In the genomic region with DNA sequence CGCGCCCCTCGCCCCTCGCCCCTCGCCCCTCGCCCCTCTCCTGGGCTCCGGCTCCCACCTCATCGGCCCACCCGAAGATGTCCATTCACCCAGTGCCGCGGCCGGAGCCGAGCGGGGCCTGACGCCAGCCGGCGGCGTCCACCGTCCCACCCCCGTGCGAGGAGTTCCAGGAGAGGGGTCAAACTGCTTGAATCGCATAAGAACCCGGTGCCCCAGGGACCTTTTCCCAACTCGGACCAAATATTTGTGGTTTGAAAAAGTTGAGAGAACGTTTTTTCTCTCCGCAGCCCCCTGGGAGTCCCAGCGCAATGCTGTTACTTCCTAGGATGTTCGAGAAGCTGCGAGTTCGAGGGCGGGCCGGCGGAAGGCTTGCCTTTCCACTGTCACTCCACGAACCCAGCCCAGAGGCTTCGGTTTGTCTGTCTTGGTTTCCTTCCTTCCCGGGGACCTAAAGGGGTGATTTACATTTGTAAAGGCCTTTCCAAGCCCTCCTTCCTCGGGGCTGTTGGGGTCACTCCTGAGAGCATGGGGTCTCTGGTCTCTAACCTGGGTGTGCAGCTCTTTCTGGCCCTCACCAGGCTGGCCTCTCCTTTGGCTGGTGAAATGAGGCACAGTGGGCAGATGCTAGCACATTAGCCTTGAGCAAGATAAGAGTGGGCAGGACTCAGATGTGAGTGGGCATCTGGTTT, we compare ENCODE assay signal across 9 cellular contexts. TPM values are rescaled to one million over a fixed set of nuclear protein-coding genes. Genes with fewer than 3 reads are reported as not detected.
DNase-seq lines count a peak whose midpoint lies in the region; TF ChIP-seq lines count a peak whose summit lies in the region.
"Had no signal": no experiment of that assay in that cellular context is flagged by ENCODE, and none has a peak within 500 bp of the region (broad histone marks: within the 10 kb centered on the region; RNA-seq: fewer than 3 reads in every experiment).

No MANE protein-coding gene starts in this region.

- intact Hi-C loops in activated CD4-positive, alpha-beta memory T cell treated with anti-CD3 and anti-CD28 coated beads for 36 hours (cut with micrococcal nuclease) = no loop called here

- H3K27me3 ChIP-seq in neural progenitor cell = peaks cover 95% of the 10 kb centered on the region
- H3K27me3 ChIP-seq in SK-N-SH (ENCODE audit: insufficient read depth) = no peaks in the 10 kb centered on the region
- H3K27me3 ChIP-seq in WERI-Rb-1 (ENCODE audit: insufficient read depth, low read depth, severe bottlenecking) = no peaks in the 10 kb centered on the region

- no peak for TF ChIP-seq CTCF in AG10803 (conservative IDR thresholded peaks at IDR 0.05; ENCODE audit: low read length)
- TF ChIP-seq CTCF in neural progenitor cell (IDR thresholded peaks at IDR 0.05) = no peak
- TF ChIP-seq CTCF in SK-N-SH (IDR thresholded peaks at IDR 0.05) = no peak
- TF ChIP-seq CTCF in WERI-Rb-1 (IDR thresholded peaks at IDR 0.05; ENCODE audit: low read depth, low read length) = no peak

- H3K4me3 Mint-ChIP-seq in activated CD4-positive, alpha-beta memory T cell treated with anti-CD3 and anti-CD28 coated beads for 36 hours = peak overlapping the region; percentile 18
- H3K4me3 Mint-ChIP-seq in neural progenitor cell = peak overlapping the region; percentile 87

- H3K4me2 ChIP-seq in neural progenitor cell (peak overlapping the region; percentile 90), SK-N-SH (no peak overlapping the region)

- POLR2A ChIA-PET in activated CD4-positive, alpha-beta memory T cell treated with anti-CD3 and anti-CD28 coated beads for 36 hours (lab: Charles Lee) = interaction anchor here (1.4 to 5.6 kb wide), 5 partner anchors 23 to 79 kb away, joined by 3 to 35 read pairs (median 6); no protein-coding TSS in a partner anchor
- POLR2A ChIA-PET in SK-N-SH (lab: Yijun Ruan, JAX) = no interaction called here

- TF ChIP-seq RAD21 in SK-N-SH (IDR thresholded peaks at IDR 0.05; ENCODE audit: low read length) = no peak

- H3K27me3 Mint-ChIP-seq in activated CD4-positive, alpha-beta memory T cell treated with anti-CD3 and anti-CD28 coated beads for 36 hours = no peaks in the 10 kb centered on the region
- H3K27me3 Mint-ChIP-seq in neural progenitor cell (ENCODE audit: insufficient read depth, low read depth) = peaks cover 36% of the 10 kb centered on the region

- peaks cover 22% of the 10 kb centered on the region for H4K20me1 ChIP-seq in neural progenitor cell (ENCODE audit: low read depth)
- no peaks in the 10 kb centered on the region for H4K20me1 ChIP-seq in SK-N-SH (ENCODE audit: insufficient read depth)

- no peak for TF ChIP-seq EP300 in SK-N-SH (IDR thresholded peaks at IDR 0.05; ENCODE audit: borderline replicate concordance in 1 of 2, low read depth in 1 of 2, low read length in 1 of 2)

- no peak for DNase-seq in AG10803 (ENCODE audit: low read depth)
- DNase-seq in activated CD4-positive, alpha-beta memory T cell treated with anti-CD3 and anti-CD28 coated beads for 36 hours = no peak
- peak; percentile 75 for DNase-seq in fibroblast of peridontal ligament (ENCODE audit: extremely low read depth)
- no peak for DNase-seq in neural progenitor cell (ENCODE audit: low spot score)
- no peak for DNase-seq in SK-N-SH
- no peak for DNase-seq in cerebellum (ENCODE audit: low spot score)
- no peak for DNase-seq in WERI-Rb-1
- no peak for DNase-seq in activated CD4-positive, alpha-beta T cell treated with anti-CD3 and anti-CD28 coated beads, Interleukin-2, amount 50 U/mL, for 1 hour
- DNase-seq: NCI-H774 had no signal

- no peaks in the 10 kb centered on the region for H3K9me3 Mint-ChIP-seq in activated CD4-positive, alpha-beta memory T cell treated with anti-CD3 and anti-CD28 coated beads for 36 hours
- no peaks in the 10 kb centered on the region for H3K9me3 Mint-ChIP-seq in neural progenitor cell

- H3K9ac ChIP-seq in neural progenitor cell (no peak overlapping the region), SK-N-SH (no peak overlapping the region)

- peak overlapping the region; percentile 55 for H3K4me3 ChIP-seq in AG10803 (ENCODE audit: low read length)
- H3K4me3 ChIP-seq in neural progenitor cell = peak overlapping the region; percentile 52
- H3K4me3 ChIP-seq in SK-N-SH (ENCODE audit: low read depth in 2 of 2, low read length in 1 of 2) = no peak overlapping the region
- no peak overlapping the region for H3K4me3 ChIP-seq in WERI-Rb-1 (ENCODE audit: low read depth, low read length)

- 92% methylated on average over 37 of the region's 37 CpGs for WGBS in SK-N-SH (ENCODE audit: low lambda C conversion rate)

- H3K27ac Mint-ChIP-seq in activated CD4-positive, alpha-beta memory T cell treated with anti-CD3 and anti-CD28 coated beads for 36 hours = peak overlapping the region; percentile 80
- peak overlapping the region; percentile 11 for H3K27ac Mint-ChIP-seq in neural progenitor cell

- CTCF ChIA-PET in activated CD4-positive, alpha-beta memory T cell treated with anti-CD3 and anti-CD28 coated beads for 36 hours (lab: Charles Lee) = interaction anchor here (0.8 kb wide), 1 partner anchor 81 kb away, joined by 3 read pairs; no protein-coding TSS in a partner anchor
- CTCF ChIA-PET in SK-N-SH (lab: Yijun Ruan, JAX) = no interaction called here

- H3K36me3 Mint-ChIP-seq in activated CD4-positive, alpha-beta memory T cell treated with anti-CD3 and anti-CD28 coated beads for 36 hours = no peaks in the 10 kb centered on the region
- no peaks in the 10 kb centered on the region for H3K36me3 Mint-ChIP-seq in neural progenitor cell

- H3K27ac ChIP-seq in neural progenitor cell (no peak overlapping the region), SK-N-SH (ENCODE audit: low read depth in 2 of 2, low read length in 1 of 2) (no peak overlapping the region), WERI-Rb-1 (no peak overlapping the region)

- H3K4me1 ChIP-seq in neural progenitor cell = peaks cover 15% of the 10 kb centered on the region
- H3K4me1 ChIP-seq in SK-N-SH (ENCODE audit: control insufficient read depth in 1 of 2, insufficient read depth in 2 of 2, low read depth in 1 of 2, low read length in 1 of 2) = no peaks in the 10 kb centered on the region; a peak in 1 of 4 replicates

- H3K36me3 ChIP-seq in neural progenitor cell (no peaks in the 10 kb centered on the region), SK-N-SH (replicated peaks in 1 of 2; ENCODE audit: control insufficient read depth in 1 of 2, insufficient read depth in 2 of 2, low read length in 1 of 2) (no peaks in the 10 kb centered on the region), WERI-Rb-1 (no peaks in the 10 kb centered on the region)

- no peaks in the 10 kb centered on the region for H3K79me2 ChIP-seq in neural progenitor cell (ENCODE audit: low read depth)
- H3K79me2 ChIP-seq in SK-N-SH (ENCODE audit: insufficient read depth) = no peaks in the 10 kb centered on the region

- peaks cover 88% of the 10 kb centered on the region for H3K4me1 Mint-ChIP-seq in activated CD4-positive, alpha-beta memory T cell treated with anti-CD3 and anti-CD28 coated beads for 36 hours (ENCODE audit: low read depth)
- peaks cover 49% of the 10 kb centered on the region for H3K4me1 Mint-ChIP-seq in neural progenitor cell

- peaks cover 9% of the 10 kb centered on the region for H3F3A ChIP-seq in neural progenitor cell (ENCODE audit: low read depth)
- H3F3A ChIP-seq in SK-N-SH (replicated peaks; ENCODE audit: insufficient read depth) = no peaks in the 10 kb centered on the region

- H3K9me2 ChIP-seq in SK-N-SH = no peaks in the 10 kb centered on the region

- H3K9me3 ChIP-seq in neural progenitor cell (ENCODE audit: low read depth) = no peaks in the 10 kb centered on the region
- no peaks in the 10 kb centered on the region for H3K9me3 ChIP-seq in SK-N-SH
- H3K9me3 ChIP-seq in WERI-Rb-1 (ENCODE audit: severe bottlenecking) = no peaks in the 10 kb centered on the region

- H2AFZ ChIP-seq in neural progenitor cell (replicated peaks) (no peak overlapping the region), SK-N-SH (ENCODE audit: low read depth) (no peak overlapping the region)

TF ChIP-seq in SK-N-SH, 30 proteins besides CTCF, POLR2A, EP300 and RAD21:
- TF ChIP-seq EZH2phosphoT487 (IDR thresholded peaks at IDR 0.05; ENCODE audit: borderline replicate concordance, low read depth) (no peak), GABPA (IDR thresholded peaks at IDR 0.05; ENCODE audit: low read depth) (no peak), MEF2A (IDR thresholded peaks at IDR 0.05; ENCODE audit: borderline replicate concordance, low read depth) (no peak), RCOR1 (IDR thresholded peaks at IDR 0.05; ENCODE audit: low read length) (no peak), NFIC (IDR thresholded peaks at IDR 0.05; ENCODE audit: borderline replicate concordance) (no peak)

RNA-seq across cellular contexts. Expression of a gene that starts 38.0 kb away (rescaled TPM):
- 100 to 1,000 TPM; 436 to 444 TPM for total RNA-seq in activated CD4-positive, alpha-beta memory T cell treated with anti-CD3 and anti-CD28 coated beads for 36 hours
- total RNA-seq in neural progenitor cell (ENCODE audit: low replicate concordance) (0.54 and 0.93 TPM in 2 replicates), cerebellum (14.6 TPM)
- 14.5 and 17.4 TPM in 2 replicates for polyA plus RNA-seq in SK-N-SH (2012; rRNA removed)
- polyA plus RNA-seq in SK-N-SH (2012; cell fraction: cytosol; rRNA removed) = 14.8 and 15.5 TPM in 2 replicates
- polyA plus RNA-seq in SK-N-SH (2012; cell fraction: nucleus; rRNA removed) = 11.9 and 17.6 TPM in 2 replicates

Comparison
In these comparisons a context has a peak if more than half of its experiments do, and no peak if none do; other contexts are left out.
1. H3K4me3 ChIP-seq: peak in AG10803 (single experiment) and neural progenitor cell (single experiment); none in SK-N-SH (0 of 2) and WERI-Rb-1 (single experiment).
2. RNA of a gene that starts 38.0 kb away (total RNA-seq): 436 to 444 TPM in activated CD4-positive, alpha-beta memory T cell treated with anti-CD3 and anti-CD28 coated beads for 36 hours; 14.6 TPM in cerebellum (single experiment) and 0.54 to 0.93 TPM in neural progenitor cell; every median in the first group is over 10 times any median in the second.